Comparison of ENCODE assay signal across 32 cellular contexts in genomic region chr15:40287968-40288367, GRCh38. TPM values are rescaled to one million over a fixed set of nuclear protein-coding genes. Genes with fewer than 3 reads are reported as not detected.
DNase-seq lines count a peak whose midpoint lies in the region; ATAC-seq, FAIRE-seq and TF ChIP-seq lines count a peak whose summit lies in the region.
"Had no signal": no experiment of that assay in that cellular context is flagged by ENCODE, and none has a peak within 500 bp of the region (broad histone marks: within the 10 kb centered on the region; RNA-seq: fewer than 3 reads in every experiment).

No MANE protein-coding gene starts in this region.

- H3K36me3 Mint-ChIP-seq in osteocyte (ENCODE audit: unreplicated experiment) = no peaks in the 10 kb centered on the region

- DNase-seq in Right ventricle myocardium inferior (ENCODE audit: missing footprints) (peak; percentile 42), left ventricle myocardium inferior (no peak), SJSA1 (ENCODE audit: low read depth in 1 of 2, low spot score in 2 of 2) (peak; percentile 52 to 80), left colon (no peak), urothelium cell line (ENCODE audit: low spot score) (peak; percentile 31), foreskin keratinocyte (no peak), AG08396 (ENCODE audit: low spot score) (no peak), osteocyte (ENCODE audit: extremely low spot score, unreplicated experiment) (no peak)
- DNase-seq: activated CD4-positive, alpha-beta T cell treated with anti-CD3 and anti-CD28 coated beads, Interleukin-2, amount 10 ng/mL, durations not matched to agents 7 days and 5 days; activated gamma-delta T cell; caudate nucleus; CD8-positive, alpha-beta T cell; effector memory CD8-positive, alpha-beta T cell; GOT3; head of caudate nucleus; naive thymus-derived CD4-positive, alpha-beta T cell; NCI-H146; NCI-H2107; NCI-H446; nucleus accumbens; Peyer's patch; psoas muscle; SIG-M5; stimulated activated CD4-positive, alpha-beta T cell treated with anti-CD3 and anti-CD28 coated beads, Interleukin-15, amount 100 ng/mL, for 24 hours; stimulated activated CD4-positive, alpha-beta T cell treated with anti-CD3 and anti-CD28 coated beads, Interleukin-4, amount 100 ng/mL, for 4 hours; upper lobe of right lung had no signal

- H3K27me3 ChIP-seq in left ventricle myocardium inferior (ENCODE audit: low read depth) = peaks cover 31% of the 10 kb centered on the region
- H3K27me3 ChIP-seq in SJSA1 (replicated peaks) = no peaks in the 10 kb centered on the region
- H3K27me3 ChIP-seq in foreskin keratinocyte = peaks cover 53% of the 10 kb centered on the region

- H3K4me1 Mint-ChIP-seq in osteocyte (ENCODE audit: unreplicated experiment) = peaks cover 30% of the 10 kb centered on the region
- H3K4me1 Mint-ChIP-seq: activated CD4-positive, alpha-beta T cell treated with anti-CD3 and anti-CD28 coated beads, Interleukin-2, amount 10 ng/mL, durations not matched to agents 7 days and 5 days had no signal

- H3K27me3 Mint-ChIP-seq in osteocyte (ENCODE audit: unreplicated experiment) = peaks cover 9% of the 10 kb centered on the region
- H3K27me3 Mint-ChIP-seq: effector memory CD8-positive, alpha-beta T cell had no signal

- no peak overlapping the region for H3K27ac Mint-ChIP-seq in osteocyte (ENCODE audit: unreplicated experiment)
- H3K27ac Mint-ChIP-seq: activated CD4-positive, alpha-beta T cell treated with anti-CD3 and anti-CD28 coated beads, Interleukin-2, amount 10 ng/mL, durations not matched to agents 7 days and 5 days; CD8-positive, alpha-beta T cell had no signal

- ATAC-seq in Right ventricle myocardium inferior (no peak), left colon (peak; percentile 20), foreskin keratinocyte (no peak)
- ATAC-seq: CD8-positive, alpha-beta T cell; effector memory CD8-positive, alpha-beta T cell; naive thymus-derived CD4-positive, alpha-beta T cell; upper lobe of right lung had no signal

- peaks cover 67% of the 10 kb centered on the region for H3K4me1 ChIP-seq in left ventricle myocardium inferior
- peaks cover 67% of the 10 kb centered on the region for H3K4me1 ChIP-seq in SJSA1 (replicated peaks)
- H3K4me1 ChIP-seq in foreskin keratinocyte = no peaks in the 10 kb centered on the region

- no peaks in the 10 kb centered on the region for H3K9me3 Mint-ChIP-seq in osteocyte (ENCODE audit: unreplicated experiment)
- H3K9me3 Mint-ChIP-seq: activated CD4-positive, alpha-beta T cell treated with anti-CD3 and anti-CD28 coated beads, Interleukin-2, amount 10 ng/mL, durations not matched to agents 7 days and 5 days; CD8-positive, alpha-beta T cell; effector memory CD8-positive, alpha-beta T cell had no signal

- H3K4me3 ChIP-seq in left ventricle myocardium inferior (no peak overlapping the region), SJSA1 (no peak overlapping the region)
- H3K4me3 ChIP-seq: coronary artery, Peyer's patch, psoas muscle, upper lobe of right lung had no signal

- no peak for FAIRE-seq in urothelium cell line (lab: Jason Lieb, UNC)
- FAIRE-seq: keratinocyte had no signal

- H3K4me3 Mint-ChIP-seq in osteocyte (ENCODE audit: unreplicated experiment) = no peak overlapping the region
- H3K4me3 Mint-ChIP-seq: activated CD4-positive, alpha-beta T cell treated with anti-CD3 and anti-CD28 coated beads, Interleukin-2, amount 10 ng/mL, durations not matched to agents 7 days and 5 days; CD8-positive, alpha-beta T cell; effector memory CD8-positive, alpha-beta T cell; naive thymus-derived CD4-positive, alpha-beta T cell had no signal

- H3K9me3 ChIP-seq in left ventricle myocardium inferior (replicated peaks) (no peaks in the 10 kb centered on the region), SJSA1 (replicated peaks) (no peaks in the 10 kb centered on the region)
- H3K9me3 ChIP-seq: Peyer's patch, psoas muscle, upper lobe of right lung had no signal

- H3K36me3 ChIP-seq in left ventricle myocardium inferior (no peaks in the 10 kb centered on the region), SJSA1 (peaks cover 46% of the 10 kb centered on the region)
- H3K36me3 ChIP-seq: Peyer's patch, upper lobe of right lung had no signal

- intact Hi-C loops in Right ventricle myocardium inferior (cut with DNase I) (no loop called here), left ventricle myocardium inferior (cut with micrococcal nuclease) (loop anchor here (10.0 kb wide), 1 partner anchor 137 kb away; no protein-coding TSS in a partner anchor), left colon (cut with DNase I, micrococcal nuclease) (loop anchor here in 1 of 2 donors (10.0 kb wide), 1 partner anchor 137 kb away; no protein-coding TSS in a partner anchor)

- no peak overlapping the region for H3K27ac ChIP-seq in left ventricle myocardium inferior (replicated peaks)
- no peak overlapping the region for H3K27ac ChIP-seq in SJSA1
- H3K27ac ChIP-seq in foreskin keratinocyte = no peak overlapping the region
- H3K27ac ChIP-seq: coronary artery, Peyer's patch, psoas muscle, upper lobe of right lung had no signal

- no peak for TF ChIP-seq CTCF in left ventricle myocardium inferior (IDR thresholded peaks at IDR 0.05; ENCODE audit: borderline replicate concordance)
- no peak for TF ChIP-seq CTCF in foreskin keratinocyte (conservative IDR thresholded peaks at IDR 0.05)
- TF ChIP-seq CTCF in osteocyte (IDR thresholded peaks at IDR 0.05) = no peak

RNA-seq across cellular contexts. Expression of gene ANKRD63, which starts 5.1 kb away (rescaled TPM):
- total RNA-seq in Right ventricle myocardium inferior = 0.92 TPM
- total RNA-seq in left ventricle myocardium inferior = not detected
- 11.4 and 13.6 TPM in 2 replicates for total RNA-seq in SJSA1 (2014; rRNA removed; shearing (Covaris generic))
- not detected for total RNA-seq in left colon
- total RNA-seq in foreskin keratinocyte = not detected in 2 replicates
- not detected in 2 replicates for polyA plus RNA-seq in foreskin keratinocyte
- total RNA-seq in osteocyte = 0.30 and 0.42 TPM in 2 replicates
- total RNA-seq: A172; CD8-positive, alpha-beta T cell; epithelial cell of proximal tubule; LHCN-M2; liver; Peyer's patch; psoas muscle; upper lobe of right lung had no signal
- polyA plus RNA-seq: keratinocyte; liver; naive thymus-derived CD4-positive, alpha-beta T cell; psoas muscle had no signal

RNA-seq across cellular contexts. Expression of gene PLCB2, which starts 19.8 kb away (rescaled TPM):
- total RNA-seq in Right ventricle myocardium inferior (8.2 TPM), left ventricle myocardium inferior (8.5 TPM), left colon (10 to 100 TPM in 1 of 2 donors, 1 to 10 TPM in 1; 6.0 to 11.2 TPM), foreskin keratinocyte (1.5 and 1.7 TPM in 2 replicates), osteocyte (0.40 and 1.2 TPM in 2 replicates)
- 34.8 and 61.9 TPM in 2 replicates for total RNA-seq in SJSA1 (2014; rRNA removed; shearing (Covaris generic))
- 1.6 and 2.2 TPM in 2 replicates for polyA plus RNA-seq in foreskin keratinocyte
- total RNA-seq: A172 had no signal

RNA-seq across cellular contexts. Expression of gene INAFM2, which starts 35.5 kb away (rescaled TPM):
- total RNA-seq in Right ventricle myocardium inferior = 55.6 TPM
- 52.7 TPM for total RNA-seq in left ventricle myocardium inferior
- 89.8 and 101 TPM in 2 replicates for total RNA-seq in SJSA1 (2014; rRNA removed; shearing (Covaris generic))
- total RNA-seq in left colon = 10 to 100 TPM; 18.1 to 26.9 TPM
- 15.0 and 17.8 TPM in 2 replicates for total RNA-seq in foreskin keratinocyte
- 16.2 and 19.1 TPM in 2 replicates for polyA plus RNA-seq in foreskin keratinocyte
- 69.0 and 70.3 TPM in 2 replicates for total RNA-seq in osteocyte

RNA-seq across cellular contexts. Expression of gene PAK6, which starts 49.1 kb away (rescaled TPM):
- total RNA-seq in Right ventricle myocardium inferior (10.1 TPM), left ventricle myocardium inferior (8.2 TPM), left colon (1 to 10 TPM; 2.5 to 3.2 TPM), foreskin keratinocyte (14.1 and 15.6 TPM in 2 replicates), osteocyte (not detected in 2 replicates)
- 0.05 and 0.09 TPM in 2 replicates for total RNA-seq in SJSA1 (2014; rRNA removed; shearing (Covaris generic))
- polyA plus RNA-seq in foreskin keratinocyte = 8.9 and 9.0 TPM in 2 replicates
- polyA plus RNA-seq: naive thymus-derived CD4-positive, alpha-beta T cell had no signal

RNA-seq across cellular contexts. Expression of gene CCDC9B, which starts 52.8 kb away (rescaled TPM):
- total RNA-seq in Right ventricle myocardium inferior = 162 TPM
- total RNA-seq in left ventricle myocardium inferior = 155 TPM
- total RNA-seq in SJSA1 (2014; rRNA removed; shearing (Covaris generic)) = 29.5 and 39.0 TPM in 2 replicates
- 10 to 100 TPM; 28.1 to 43.5 TPM for total RNA-seq in left colon
- 48.7 and 61.7 TPM in 2 replicates for total RNA-seq in foreskin keratinocyte
- 21.3 and 25.0 TPM in 2 replicates for polyA plus RNA-seq in foreskin keratinocyte
- total RNA-seq in osteocyte = 18.0 and 21.6 TPM in 2 replicates

Comparison
In these comparisons a context has a peak if more than half of its experiments do, and no peak if none do; other contexts are left out.
1. DNase-seq: peak in Right ventricle myocardium inferior (single experiment), SJSA1 (2 of 2) and urothelium cell line (single experiment); none in left ventricle myocardium inferior (single experiment), left colon (0 of 2), foreskin keratinocyte (0 of 2), AG08396 (single experiment) and osteocyte (single experiment).